Comparison of ENCODE assay signal across 17 cellular contexts in genomic region chr13:45784755-45785675, GRCh38.
DNase-seq lines count a peak whose midpoint lies in the region; ATAC-seq and TF ChIP-seq lines count a peak whose summit lies in the region.
"Had no signal": no experiment of that assay in that cellular context is flagged by ENCODE, and none has a peak within 500 bp of the region (broad histone marks: within the 10 kb centered on the region; RNA-seq: fewer than 3 reads in every experiment).

No MANE protein-coding gene starts in this region.

- H3K18ac ChIP-seq in IMR-90 (ENCODE audit: low read depth, low read length) (no peak overlapping the region), mesenchymal stem cell (ENCODE audit: low read depth in 1 of 2, low read length in 2 of 2) (no peak overlapping the region)

- H2BK20ac ChIP-seq in IMR-90 (ENCODE audit: low read depth, low read length) = no peak overlapping the region

- peak overlapping the region; percentile 55 for H2AK9ac ChIP-seq in IMR-90 (replicated peaks; ENCODE audit: low read depth, low read length, poor library complexity)

- H3K79me1 ChIP-seq in IMR-90 (ENCODE audit: low read depth in 1 of 2, low read length in 2 of 2) = no peaks in the 10 kb centered on the region
- H3K79me1 ChIP-seq in mesenchymal stem cell (replicated peaks; ENCODE audit: low read length, poor library complexity, severe bottlenecking) = no peaks in the 10 kb centered on the region

- no peaks in the 10 kb centered on the region for H3K9me3 Mint-ChIP-seq in progenitor cell of endocrine pancreas (ENCODE audit: low read depth)
- H3K9me3 Mint-ChIP-seq: CD4-positive, alpha-beta memory T cell had no signal

- H3K4me1 Mint-ChIP-seq in progenitor cell of endocrine pancreas (ENCODE audit: low read depth) = peaks cover 1% of the 10 kb centered on the region
- H3K4me1 Mint-ChIP-seq: B cell had no signal

- H3K4me2 ChIP-seq in IMR-90 (ENCODE audit: low read depth, low read length) (no peak overlapping the region), mesenchymal stem cell (ENCODE audit: low read length, poor library complexity, severe bottlenecking) (no peak overlapping the region)

- no peak for TF ChIP-seq POLR2A in IMR-90 (IDR thresholded peaks at IDR 0.05; ENCODE audit: low read depth, low read length)

- H3K27ac Mint-ChIP-seq in progenitor cell of endocrine pancreas = no peak overlapping the region
- H3K27ac Mint-ChIP-seq: B cell had no signal

- no peak overlapping the region for H2AK5ac ChIP-seq in IMR-90 (ENCODE audit: low read depth, low read length)
- no peak overlapping the region for H2AK5ac ChIP-seq in mesenchymal stem cell (ENCODE audit: low read length, severe bottlenecking)

- H3K14ac ChIP-seq in IMR-90 (replicated peaks; ENCODE audit: low read depth, low read length) (no peak overlapping the region), mesenchymal stem cell (ENCODE audit: low read length in 2 of 2) (peak overlapping the region in 1 of 2 experiments; percentile 18)

- no peak for TF ChIP-seq CTCF in IMR-90 (conservative IDR thresholded peaks at IDR 0.05; ENCODE audit: low read depth, low read length)
- no peak for TF ChIP-seq CTCF in progenitor cell of endocrine pancreas (IDR thresholded peaks at IDR 0.05; ENCODE audit: unreplicated experiment)

- peaks cover 23% of the 10 kb centered on the region for H3K27me3 Mint-ChIP-seq in progenitor cell of endocrine pancreas

- no peaks in the 10 kb centered on the region for H3K36me3 Mint-ChIP-seq in progenitor cell of endocrine pancreas (ENCODE audit: insufficient read depth)
- H3K36me3 Mint-ChIP-seq: CD4-positive, alpha-beta memory T cell had no signal

- H3K36me3 ChIP-seq in IMR-90 (ENCODE audit: control insufficient read depth, insufficient read depth, low read length) (no peaks in the 10 kb centered on the region), mesenchymal stem cell (ENCODE audit: control insufficient read depth in 1 of 2, insufficient read depth in 2 of 2, low read depth in 1 of 2, low read length in 2 of 2) (no peaks in the 10 kb centered on the region)

- CTCF ChIA-PET in IMR-90 (lab: Yijun Ruan, JAX) = no interaction called here

- H3K9ac ChIP-seq in IMR-90 (ENCODE audit: low read depth, low read length) = no peak overlapping the region
- no peak overlapping the region for H3K9ac ChIP-seq in mesenchymal stem cell (ENCODE audit: low read length)

- H3K23ac ChIP-seq in IMR-90 (ENCODE audit: low read depth, low read length) (no peak overlapping the region), mesenchymal stem cell (ENCODE audit: low read length in 2 of 2) (peak overlapping the region in 1 of 2 experiments; percentile 36)

- H3K56ac ChIP-seq in IMR-90 (ENCODE audit: extremely low read depth, insufficient read depth, low read length) = no peak overlapping the region

- ATAC-seq in IMR-90 (ENCODE audit: low read depth) = no peak
- ATAC-seq: Panc1 had no signal

- H3K9me3 ChIP-seq in IMR-90 (ENCODE audit: control insufficient read depth, insufficient read depth, low read length) = no peaks in the 10 kb centered on the region
- no peaks in the 10 kb centered on the region for H3K9me3 ChIP-seq in mesenchymal stem cell (ENCODE audit: control insufficient read depth, low read length)

- H2AFZ ChIP-seq in IMR-90 (replicated peaks; ENCODE audit: low read length, poor library complexity) (peak overlapping the region; percentile 38), mesenchymal stem cell (ENCODE audit: low read depth, low read length) (no peak overlapping the region)

- peaks cover 28% of the 10 kb centered on the region for H3K27me3 ChIP-seq in IMR-90 (ENCODE audit: control insufficient read depth, insufficient read depth, low read length)
- H3K27me3 ChIP-seq in mesenchymal stem cell (ENCODE audit: control insufficient read depth in 1 of 2, insufficient read depth in 1 of 2, low read length in 2 of 2) = peaks cover 30 to 55% of the 10 kb centered on the region in 2 experiments

- no peak overlapping the region for H3K4me3 ChIP-seq in IMR-90 (ENCODE audit: insufficient read depth, low read depth, low read length)
- H3K4me3 ChIP-seq in mesenchymal stem cell (ENCODE audit: insufficient read depth in 1 of 2, low read depth in 1 of 2, low read length in 2 of 2) = no peak overlapping the region

- H4K8ac ChIP-seq in IMR-90 (ENCODE audit: low read depth in 2 of 2, low read length in 2 of 2) (no peak overlapping the region), mesenchymal stem cell (ENCODE audit: low read length) (no peak overlapping the region)

- H2BK15ac ChIP-seq in IMR-90 (ENCODE audit: low read depth, low read length) (no peak overlapping the region), mesenchymal stem cell (ENCODE audit: low read depth, poor library complexity, severe bottlenecking) (no peak overlapping the region)

- no peak for TF ChIP-seq RAD21 in IMR-90 (IDR thresholded peaks at IDR 0.05; ENCODE audit: low read length)

- DNase-seq in COLO829 (ENCODE audit: low spot score) (peak; percentile 19), IMR-90 (no peak), epithelial cell of prostate (ENCODE audit: low read depth, low spot score) (peak; percentile 34), mesenchymal stem cell (no peak), progenitor cell of endocrine pancreas (ENCODE audit: low spot score, unreplicated experiment) (no peak), EL (no peak), germinal center (ENCODE audit: low spot score) (no peak)
- DNase-seq: CD4-positive, alpha-beta memory T cell; DND-41; GF-D8; GOT3; Karpas-422; NCI-H1105 treated with DMSO at 0.1 percent for 48 hours; NCI-H187; SHP77 had no signal

- H4K20me1 ChIP-seq in IMR-90 (ENCODE audit: insufficient read depth, low read length) = no peaks in the 10 kb centered on the region

- H3K4me1 ChIP-seq in IMR-90 (ENCODE audit: control insufficient read depth, insufficient read depth, low read length) = no peaks in the 10 kb centered on the region
- peaks cover 6% of the 10 kb centered on the region for H3K4me1 ChIP-seq in mesenchymal stem cell (ENCODE audit: control insufficient read depth, insufficient read depth, low read depth, low read length)

- dilution Hi-C loops in IMR-90 (cut with HindIII; ENCODE audit: low sequenced_read_pairs, unreplicated experiment) = no loop called here

- H2BK120ac ChIP-seq in IMR-90 (ENCODE audit: low read depth, low read length) (no peak overlapping the region), mesenchymal stem cell (ENCODE audit: low read depth, low read length) (no peak overlapping the region)

- no TSS peak for BruUV-seq in IMR-90 (replicated peaks; lab: Mats Ljungman, UMichigan)

- no peak overlapping the region for H3K4me3 Mint-ChIP-seq in progenitor cell of endocrine pancreas (ENCODE audit: low read depth)
- H3K4me3 Mint-ChIP-seq: B cell; CD4-positive, alpha-beta memory T cell had no signal

- H4K91ac ChIP-seq in IMR-90 (ENCODE audit: insufficient read depth, low read depth, low read length) (no peak overlapping the region), mesenchymal stem cell (ENCODE audit: low read length) (peak overlapping the region; percentile 25)

- POLR2A ChIA-PET in IMR-90 (lab: Charles Lee; ENCODE audit: unreplicated experiment) = no interaction called here

- 72% methylated on average over 3 of the region's 10 CpGs; no CpG with 5 or more reads in 1 of the 2 experiments for WGBS in IMR-90 (ENCODE audit: extremely low coverage in 2 of 2, insufficient read length in 1 of 2), 2 experiments
- 86% methylated on average over 10 of the region's 10 CpGs for WGBS in mesenchymal stem cell

- no peak overlapping the region for H3K4ac ChIP-seq in IMR-90 (ENCODE audit: low read depth, low read length)
- H3K4ac ChIP-seq in mesenchymal stem cell (ENCODE audit: low read depth in 1 of 2, low read length in 2 of 2) = no peak overlapping the region

- no peak overlapping the region for H2BK5ac ChIP-seq in IMR-90 (ENCODE audit: low read depth, low read length, poor library complexity, severe bottlenecking)
- no peak overlapping the region for H2BK5ac ChIP-seq in mesenchymal stem cell (ENCODE audit: low read depth, low read length, poor library complexity, severe bottlenecking)

- no peak overlapping the region for H2BK12ac ChIP-seq in mesenchymal stem cell (ENCODE audit: low read length in 2 of 2)

- in situ Hi-C loops in IMR-90 (cut with MboI; ENCODE audit: low sequenced_read_pairs) = no loop called here

- H3K27ac ChIP-seq in IMR-90 (ENCODE audit: insufficient read depth, low read length) (no peak overlapping the region), epithelial cell of prostate (no peak overlapping the region), mesenchymal stem cell (ENCODE audit: low read length, poor library complexity, severe bottlenecking) (no peak overlapping the region)

- intact Hi-C loops in IMR-90 (cut with micrococcal nuclease) = no loop called here

- H4K5ac ChIP-seq in IMR-90 (ENCODE audit: low read depth, low read length) = no peak overlapping the region

- H3K9me1 ChIP-seq in IMR-90 (ENCODE audit: insufficient read depth, low read length) = no peaks in the 10 kb centered on the region; the same call in 1 of the 2 replicates

TF ChIP-seq in IMR-90, 13 proteins besides CTCF, POLR2A, EP300 and RAD21 (continues in another document):
- TF ChIP-seq MAFK (IDR thresholded peaks at IDR 0.05; ENCODE audit: low read depth, low read length) (no peak), ELK1 (IDR thresholded peaks at IDR 0.05; ENCODE audit: borderline replicate concordance, low read depth, low read length) (no peak), BHLHE40 (IDR thresholded peaks at IDR 0.05; ENCODE audit: low read depth, low read length) (no peak), RFX5 (IDR thresholded peaks at IDR 0.05; ENCODE audit: low read depth, low read length) (no peak), CHD1 (IDR thresholded peaks at IDR 0.05; ENCODE audit: low read depth, low read length) (no peak), MAZ (IDR thresholded peaks at IDR 0.05; ENCODE audit: borderline replicate concordance, low read depth, low read length) (no peak), RCOR1 (IDR thresholded peaks at IDR 0.05; ENCODE audit: insufficient replicate concordance, low read length) (no peak), NFE2L2 (IDR thresholded peaks at IDR 0.05; ENCODE audit: low read depth, low read length) (no peak)

Comparison
In these comparisons a context has a peak if more than half of its experiments do, and no peak if none do; other contexts are left out.
1. DNase-seq: peak in COLO829 (single experiment) and epithelial cell of prostate (single experiment); none in IMR-90 (single experiment), mesenchymal stem cell (single experiment), progenitor cell of endocrine pancreas (single experiment), EL (single experiment) and germinal center (single experiment).